In the genomic region with DNA sequence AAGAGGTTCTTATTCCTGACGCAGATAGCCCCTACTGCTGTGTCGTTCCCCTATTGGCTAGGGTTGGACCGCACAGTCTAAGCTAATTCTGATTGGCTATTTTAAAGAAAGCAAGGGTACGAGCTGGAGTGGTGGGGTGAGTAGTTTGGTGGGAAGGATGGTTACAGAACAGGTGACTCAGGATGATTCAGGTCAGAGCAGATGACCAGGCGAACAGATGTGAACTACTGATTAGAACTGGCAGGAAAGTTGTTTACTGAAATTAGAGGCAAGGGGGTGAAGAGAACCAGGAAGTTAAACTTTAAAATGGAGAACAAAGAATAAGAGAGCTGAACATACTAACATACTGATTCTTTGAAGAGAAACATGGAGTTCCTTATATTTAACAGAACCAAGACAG, we compare ENCODE assay signal across 18 cellular contexts. TPM values are rescaled to one million over a fixed set of nuclear protein-coding genes. Genes with fewer than 3 reads are reported as not detected.
DNase-seq lines count a peak whose midpoint lies in the region; ATAC-seq, FAIRE-seq and TF ChIP-seq lines count a peak whose summit lies in the region.
"Not testable (repeated sequence)": the region's sequence is repeated elsewhere in the genome, so short reads cannot be mapped to it uniquely, and the experiment has no call there.
"Had no signal": no experiment of that assay in that cellular context is flagged by ENCODE, and none has a peak within 500 bp of the region (broad histone marks: within the 10 kb centered on the region; RNA-seq: fewer than 3 reads in every experiment).

No MANE protein-coding gene starts in this region.

- H3K4me3 Mint-ChIP-seq in endodermal cell, result not testable (repeated sequence)

- intact Hi-C loops in K562 (cut with micrococcal nuclease), result not testable (repeated sequence)

- CTCF ChIA-PET in K562 (lab: Yijun Ruan, JAX; ENCODE audit: low intra/inter-chr PET ratio), result not testable (repeated sequence)

- in situ Hi-C loops in K562 (cut with MboI), result not testable (repeated sequence)

- H2AFZ ChIP-seq in K562 (ENCODE audit: low read depth, low read length), result not testable (repeated sequence)

- DNase-seq in ELR (ENCODE audit: low read depth) (peak; percentile 12), HT1080 (ENCODE audit: low read depth) (peak; percentile 42), LHCN-M2 (ENCODE audit: low read depth) (peak; percentile 34), erythroblast (lab: John Stamatoyannopoulos, UW) (peak; percentile 8 to 22), fibroblast of mammary gland (ENCODE audit: low read depth) (peak; percentile 17)
- not testable (repeated sequence) for DNase-seq in K562 (ENCODE audit: extremely low read depth in 1 of 4, low spot score in 3 of 4); endodermal cell

- peaks cover 47% of the 10 kb centered on the region for H3K9me3 Mint-ChIP-seq in endodermal cell

- not testable (repeated sequence) for H3K4me1 ChIP-seq in K562 (replicated peaks in 1 of 2; ENCODE audit: control insufficient read depth in 2 of 2, insufficient read depth in 2 of 2, low read length in 2 of 2); endodermal cell (ENCODE audit: control insufficient read depth, insufficient read depth, low read length)

- not testable (repeated sequence) for H3K9me1 ChIP-seq in K562 (ENCODE audit: control insufficient read depth, insufficient read depth, low read length)

- not testable (repeated sequence) for H3K9me3 ChIP-seq in K562 (replicated peaks; ENCODE audit: control insufficient read depth, insufficient read depth, low read depth, low read length)
- peaks cover 47% of the 10 kb centered on the region for H3K9me3 ChIP-seq in endodermal cell (ENCODE audit: control insufficient read depth, low read length)

- WGBS in K562 (ENCODE audit: insufficient coverage, low coverage, missing lambda C conversion rate), result 14% methylated on average over 5 of the region's 5 CpGs
- WGBS in endodermal cell (ENCODE audit: insufficient coverage in 1 of 2, insufficient read length in 1 of 2), 2 experiments, result 93 to 95% methylated on average over 4 to 5 of the region's 5 CpGs

- BruUV-seq in K562 (replicated peaks; lab: Mats Ljungman, UMichigan), result not testable (repeated sequence)

- H3K27me3 ChIP-seq in K562 (ENCODE audit: control insufficient read depth in 2 of 2, insufficient read depth in 2 of 2, low read length in 2 of 2); endodermal cell (ENCODE audit: control insufficient read depth, insufficient read depth, low read length, poor library complexity, severe bottlenecking): not testable (repeated sequence)

- not testable (repeated sequence) for H3K27me3 Mint-ChIP-seq in endodermal cell (ENCODE audit: insufficient read depth)

- peaks cover 17% of the 10 kb centered on the region for H3K4me1 Mint-ChIP-seq in endodermal cell

- H3K27ac ChIP-seq in K562 (ENCODE audit: extremely low read depth, low read depth, low read length); endodermal cell (ENCODE audit: low read depth, low read length): not testable (repeated sequence)

- H3K4me2 ChIP-seq in K562 (ENCODE audit: insufficient read depth, low read length), result not testable (repeated sequence)

- H3K27ac Mint-ChIP-seq in endodermal cell, result peak overlapping the region; percentile 60

- not testable (repeated sequence) for TF ChIP-seq RAD21 in K562 (CRISPR knock-in tag; conservative IDR thresholded peaks at IDR 0.05 in 1 of 2, IDR thresholded peaks at IDR 0.05 in 1 of 2)

- not testable (repeated sequence) for ATAC-seq in K562

- not testable (repeated sequence) for H3K79me2 ChIP-seq in K562 (ENCODE audit: control insufficient read depth, insufficient read depth, low read length)

- not testable (repeated sequence) for TF ChIP-seq EP300 in K562 (IDR thresholded peaks at IDR 0.05; ENCODE audit: low read length)

- FAIRE-seq in K562 (lab: Jason Lieb, UNC), result not testable (repeated sequence)

- H4K20me1 ChIP-seq in K562 (replicated peaks; ENCODE audit: control insufficient read depth, insufficient read depth, low read length), result not testable (repeated sequence)

- H3K36me3 Mint-ChIP-seq in endodermal cell (ENCODE audit: low read depth), result peaks cover 33% of the 10 kb centered on the region

- POLR2A ChIA-PET in K562 (lab: Yijun Ruan, JAX), result not testable (repeated sequence)

- TF ChIP-seq CTCF in K562 (IDR thresholded peaks at IDR 0.05 in 2 of 3, conservative IDR thresholded peaks at IDR 0.05 in 1 of 3; ENCODE audit: insufficient read depth in 2 of 3, low read depth in 1 of 3, low read length in 3 of 3); endodermal cell (conservative IDR thresholded peaks at IDR 0.05); fibroblast of mammary gland (conservative IDR thresholded peaks at IDR 0.05; ENCODE audit: control insufficient read depth, insufficient read depth, low read depth, low read length): not testable (repeated sequence)

- not testable (repeated sequence) for TF ChIP-seq POLR2A in K562 (conservative IDR thresholded peaks at IDR 0.05); erythroblast (IDR thresholded peaks at IDR 0.05; ENCODE audit: low read length)

- not testable (repeated sequence) for H3K9ac ChIP-seq in K562 (ENCODE audit: insufficient read depth in 1 of 2, low read depth in 2 of 2, low read length in 2 of 2); endodermal cell (ENCODE audit: extremely low read depth, low read length, poor library complexity, severe bottlenecking)

- not testable (repeated sequence) for H3K4me3 ChIP-seq in K562; fibroblast of mammary gland (ENCODE audit: control insufficient read depth, low read depth, low read length)
- peak overlapping the region; percentile 74 for H3K4me3 ChIP-seq in endodermal cell (ENCODE audit: low read length)

- H3K36me3 ChIP-seq in K562 (ENCODE audit: control insufficient read depth, insufficient read depth, low read length), result not testable (repeated sequence)
- H3K36me3 ChIP-seq in endodermal cell (ENCODE audit: control insufficient read depth, insufficient read depth, low read length), result peaks cover 19% of the 10 kb centered on the region

TF ChIP-seq in K562, 482 proteins besides CTCF, POLR2A, EP300 and RAD21:
- TF ChIP-seq FOSL1 (tag; conservative IDR thresholded peaks at IDR 0.05) (peak; percentile 67), ARID1B (IDR thresholded peaks at IDR 0.05) (peak; percentile 63), CBFA2T3 (IDR thresholded peaks at IDR 0.05) (peak; percentile 22; the same call in 1 of the 2 replicates), TCF3 (CRISPR knock-in tag; IDR thresholded peaks at IDR 0.05) (0 out of 2 replicates have a peak, but pooled peaks have one; percentile 8), FOXM1 (IDR thresholded peaks at IDR 0.05; ENCODE audit: low read depth) (peak; percentile 46), TRIM24 (IDR thresholded peaks at IDR 0.05) (0 out of 4 replicates have a peak, but pooled peaks of 1 of the 2 experiments have one; percentile 29), CBFA2T2 (conservative IDR thresholded peaks at IDR 0.05) (0 out of 2 replicates have a peak, but pooled peaks have one; percentile 20)
- not testable (repeated sequence) for TF ChIP-seq FOXM1 (CRISPR knock-in tag; IDR thresholded peaks at IDR 0.05; ENCODE audit: low read depth)

RNA-seq across cellular contexts. Expression of a gene that starts 56.6 kb away (rescaled TPM):
- total RNA-seq in HT1080 (2014; rRNA removed; shearing (Covaris generic)), result not detected in 2 replicates
- polyA plus RNA-seq in HT1080 (2015; cell fraction: cytosol; rRNA removed), result not detected in 2 replicates
- polyA plus RNA-seq in HT1080 (2015; cell fraction: nucleus; rRNA removed), result not detected in 2 replicates
- not detected in 2 replicates for total RNA-seq in LHCN-M2 (2014; rRNA removed)
- polyA plus RNA-seq in LHCN-M2 (2012), result not detected
- total RNA-seq in K562 (2011; cell fraction: chromatin; rRNA removed; ENCODE audit: low replicate concordance), result not detected in 2 replicates
- total RNA-seq in K562 (2011; cell fraction: nucleolus; rRNA removed), result 1.2 TPM in 1 of 2 replicates, not detected in the other
- not detected in 2 replicates for total RNA-seq in K562 (2011; cell fraction: nucleoplasm; rRNA removed)
- total RNA-seq in K562 (2014; rRNA removed), result not detected in 2 replicates
- total RNA-seq in K562 (2014; rRNA removed; fragmentation: Illumina TruSeq; extraction: Trizol), result 0.25 and 0.26 TPM in 2 replicates
- total RNA-seq in K562 (2015; rRNA removed; fragmentation: Illumina TruSeq; extraction: Trizol), result 0.25 and 0.30 TPM in 2 replicates
- 0.18 and 0.40 TPM in 2 replicates for total RNA-seq in K562 (2021)
- not detected in 2 replicates for polyA plus RNA-seq in K562 (2011; rRNA removed)
- polyA plus RNA-seq in K562 (2011; cell fraction: cytosol; rRNA removed), result 0.06 TPM in 1 of 2 replicates, not detected in the other
- 0.31 TPM in 1 of 2 replicates, not detected in the other for polyA plus RNA-seq in K562 (2011; cell fraction: nucleus; rRNA removed)
- 0.22 TPM in 1 of 2 replicates, not detected in the other for polyA plus RNA-seq in K562 (2012)
- polyA plus RNA-seq in K562 (2014; fragmentation: Illumina TruSeq; extraction: Trizol), result not detected in 2 replicates
- polyA plus RNA-seq in K562 (2014; fragmentation: Nextera tagmentation; extraction: Ambion mirVana), result under 1 TPM; 0.07 to 0.49 TPM
- polyA plus RNA-seq in K562 (2014; rRNA removed), result not detected in 2 replicates
- polyA minus RNA-seq in K562 (2011; rRNA and poly(A)+ RNA removed), result not detected in 2 replicates
- polyA minus RNA-seq in K562 (2011; cell fraction: cytosol; rRNA and poly(A)+ RNA removed), result not detected in 2 replicates
- not detected in 2 replicates for polyA minus RNA-seq in K562 (2011; cell fraction: nucleus; rRNA and poly(A)+ RNA removed)
- 10 to 100 TPM in 1 of 2 donors, 1 to 10 TPM in 1; 3.0 to 17.7 TPM for total RNA-seq in endodermal cell
- 2.3 TPM for polyA plus RNA-seq in endodermal cell (2013, experiment 1 of 2)
- 10.4 TPM for polyA plus RNA-seq in endodermal cell (2013, experiment 2 of 2)
- total RNA-seq: A172; A673; Caco-2; CD4-positive, alpha-beta T cell; CD4-positive, CD25-positive, alpha-beta regulatory T cell; CD8-positive, alpha-beta memory T cell; CD8-positive, alpha-beta T cell; Daoy had no signal
- polyA plus RNA-seq: AG04450; BJ; CD14-positive monocyte; CD8-positive, alpha-beta memory T cell had no signal
